ENCODE assay signal across 28 cellular contexts in genomic region chr10:124374535-124375352, GRCh38.
"Had no signal": no experiment of that assay in that cellular context is flagged by ENCODE, and none has a peak within 500 bp of the region (broad histone marks: within the 10 kb centered on the region; RNA-seq: fewer than 3 reads in every experiment).

No MANE protein-coding gene starts in this region.

- H3K27ac ChIP-seq: brain microvascular endothelial cell, gastroesophageal sphincter, right atrium auricular region, spleen, tibial nerve, WERI-Rb-1 had no signal

- H3K4me1 ChIP-seq: gastroesophageal sphincter, right atrium auricular region, tibial nerve had no signal

- ATAC-seq: effector memory CD8-positive, alpha-beta T cell; gastroesophageal sphincter; naive thymus-derived CD4-positive, alpha-beta T cell had no signal

- DNase-seq: activated CD4-positive, alpha-beta memory T cell treated with anti-CD3 and anti-CD28 coated beads for 36 hours; activated CD4-positive, alpha-beta T cell treated with anti-CD3 and anti-CD28 coated beads, Interleukin-2, amount 10 ng/mL, durations not matched to agents 24 days and 14 days; activated CD4-positive, CD25-positive, alpha-beta regulatory T cell treated with anti-CD3 and anti-CD28 coated beads, Interleukin-2, amount 50 U/mL, for 72 hours; activated CD8-positive, alpha-beta memory T cell treated with anti-CD3 and anti-CD28 coated beads, Interleukin-2, amount 50 U/mL, for 4 hours; activated gamma-delta T cell treated with Interleukin-2 at 50 U/mL for 16 hours; activated naive CD4-positive, alpha-beta T cell treated with anti-CD3 and anti-CD28 coated beads, Interleukin-2, amount 50 U/mL, for 16 hours; activated T-cell treated with anti-CD3 and anti-CD28 coated beads, Interleukin-2, amount 50 U/mL, for 1 hour; amniotic stem cell; brain microvascular endothelial cell; cortex of kidney; effector memory CD8-positive, alpha-beta T cell; erythroblast; head of caudate nucleus; hippocampal formation; immature natural killer cell; kidney; midbrain; naive thymus-derived CD4-positive, alpha-beta T cell; occipital lobe; spleen; stimulated activated naive CD4-positive, alpha-beta T cell; T-helper 9 cell; WERI-Rb-1 had no signal

- H3K36me3 ChIP-seq: brain microvascular endothelial cell, gastroesophageal sphincter, right atrium auricular region, spleen, tibial nerve, WERI-Rb-1 had no signal

- H3K4me3 ChIP-seq: gastroesophageal sphincter, right atrium auricular region, spleen, tibial nerve had no signal

- FAIRE-seq: astrocyte, kidney, TTC549 had no signal

- H3K27me3 ChIP-seq: brain microvascular endothelial cell, gastroesophageal sphincter, right atrium auricular region had no signal

- H3K9me3 ChIP-seq: gastroesophageal sphincter, right atrium auricular region, tibial nerve had no signal
